In the genomic region with DNA sequence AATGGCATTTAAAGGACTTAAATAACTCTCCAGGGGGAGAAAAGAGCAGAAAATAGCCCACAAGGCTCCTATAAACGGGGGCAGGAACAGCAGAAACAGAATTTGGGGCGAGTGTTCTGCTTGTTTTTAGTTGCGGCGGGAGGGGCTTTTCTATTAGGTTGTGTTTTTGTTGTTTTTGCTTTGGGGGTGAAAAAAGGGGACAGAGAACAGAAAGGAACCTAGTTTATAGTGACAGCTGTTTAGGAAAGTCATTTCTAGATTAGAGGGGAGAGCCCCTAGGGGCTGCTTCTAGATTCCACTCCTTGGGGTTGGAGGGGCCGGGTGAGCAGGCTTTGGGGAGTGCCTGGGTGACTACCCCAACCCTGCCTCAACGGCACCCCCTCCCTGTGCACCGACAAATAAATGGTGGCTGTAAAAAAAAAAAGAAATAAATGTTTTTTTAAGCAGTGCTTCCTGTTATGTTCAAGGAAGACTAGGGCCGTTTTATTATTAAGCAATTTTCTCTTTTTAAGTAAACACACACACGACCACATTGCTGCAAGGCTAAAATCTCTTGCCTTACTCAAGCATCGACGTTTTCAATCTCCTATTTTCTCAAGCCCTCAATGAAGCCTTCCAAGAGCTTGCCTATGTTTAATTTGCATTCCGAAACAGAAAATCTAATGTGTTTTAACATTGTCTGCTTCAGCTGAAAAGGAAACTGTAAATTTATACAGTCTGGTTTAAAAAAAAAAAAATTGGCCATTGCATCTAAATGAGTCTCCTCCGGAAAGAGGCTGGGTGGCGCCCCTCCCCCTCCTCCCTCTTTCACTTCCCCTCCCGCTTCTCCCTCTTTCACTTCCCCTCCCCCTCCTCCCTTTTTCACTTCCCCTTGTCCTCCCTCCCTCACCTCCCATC, we compare ENCODE assay signal across 8 cellular contexts.
DNase-seq lines count a peak whose midpoint lies in the region; ATAC-seq and TF ChIP-seq lines count a peak whose summit lies in the region.

No MANE protein-coding gene starts in this region.

- peak overlapping the region in 1 of 2 donors; percentile 56 for H3K9ac ChIP-seq in mucosa of rectum (ENCODE audit: low read depth in 1 of 2, low read length in 2 of 2)

- peak overlapping the region; percentile 12; the same call in 1 of the 2 replicates for H3K4me3 ChIP-seq in HFF-Myc (replicated peaks; ENCODE audit: low read depth, low read length)
- peak overlapping the region; percentile 53 for H3K4me3 ChIP-seq in NB4 (ENCODE audit: low read depth, low read length)
- H3K4me3 ChIP-seq in mucosa of rectum (ENCODE audit: low read length in 2 of 2), result peak overlapping the region; percentile 51 to 59
- H3K4me3 ChIP-seq in testis, result no peak overlapping the region

- CTCF ChIA-PET in WTC11 (lab: Charles Lee), result interaction anchor here (0.6 kb wide), 1 partner anchor 29 kb away, joined by 5 read pairs; no protein-coding TSS in a partner anchor

- peak; percentile 83 for DNase-seq in NCI-H1092 treated with DMSO at 0.1 percent for 48 hours (lab: John Stamatoyannopoulos, UW)
- no peak for DNase-seq in NCI-H1092 (lab: John Stamatoyannopoulos, UW)
- no peak for DNase-seq in HFF-Myc (ENCODE audit: extremely low read depth, low read depth)
- DNase-seq in NB4 (ENCODE audit: low read depth), result peak; percentile 86
- DNase-seq in WTC11 (ENCODE audit: low spot score), result no peak
- DNase-seq in effector CD8-positive, alpha-beta T cell (lab: John Stamatoyannopoulos, UW), result peak; percentile 8
- DNase-seq in testis, result peak; percentile 46

- ATAC-seq in WTC11, result no peak

- H3K9me3 Mint-ChIP-seq in WTC11, result no peaks in the 10 kb centered on the region

- H3K4me1 ChIP-seq in mucosa of rectum (ENCODE audit: control insufficient read depth in 2 of 2, insufficient read depth in 2 of 2, low read length in 2 of 2) (peaks cover 7 to 13% of the 10 kb centered on the region in 2 donors), testis (peaks cover 4% of the 10 kb centered on the region)

- H3K27ac Mint-ChIP-seq in WTC11, result no peak overlapping the region

- no peaks in the 10 kb centered on the region for H3K36me3 ChIP-seq in mucosa of rectum (ENCODE audit: control insufficient read depth in 2 of 2, insufficient read depth in 2 of 2, low read length in 2 of 2)
- H3K36me3 ChIP-seq in testis (ENCODE audit: low read depth, missing control alignments), result no peaks in the 10 kb centered on the region

- no peaks in the 10 kb centered on the region for H3K27me3 Mint-ChIP-seq in WTC11 (ENCODE audit: low read depth)

- TF ChIP-seq POLR2A in NB4 (IDR thresholded peaks at IDR 0.05; ENCODE audit: extremely low read depth, insufficient read length), result no peak
- TF ChIP-seq POLR2A in testis (IDR thresholded peaks at IDR 0.05), result no peak

- H3K9me3 ChIP-seq in mucosa of rectum (ENCODE audit: control insufficient read depth in 2 of 2, low read length in 2 of 2) (no peaks in the 10 kb centered on the region), testis (no peaks in the 10 kb centered on the region)

- no peaks in the 10 kb centered on the region for H3K36me3 Mint-ChIP-seq in WTC11

- POLR2A ChIA-PET in WTC11 (lab: Charles Lee), result no interaction called here

- 8% methylated on average over 14 to 15 of the region's 15 CpGs for WGBS in testis, 2 donors

- H3K27me3 ChIP-seq in mucosa of rectum (ENCODE audit: control insufficient read depth in 2 of 2, insufficient read depth in 2 of 2, low read length in 2 of 2), result no peaks in the 10 kb centered on the region
- no peaks in the 10 kb centered on the region for H3K27me3 ChIP-seq in testis

- H3K27ac ChIP-seq in mucosa of rectum (ENCODE audit: low read depth in 2 of 2, low read length in 2 of 2) (peak overlapping the region; percentile 71 to 82), testis (peak overlapping the region; percentile 50 to 61)

- TF ChIP-seq CTCF in HFF-Myc (IDR thresholded peaks at IDR 0.05; ENCODE audit: low read depth, low read length, missing control alignments), result no peak
- no peak for TF ChIP-seq CTCF in NB4 (IDR thresholded peaks at IDR 0.05; ENCODE audit: low read depth, low read length)
- TF ChIP-seq CTCF in WTC11 (IDR thresholded peaks at IDR 0.05), result no peak
- TF ChIP-seq CTCF in testis (IDR thresholded peaks at IDR 0.05), result no peak

- intact Hi-C loops in testis (cut with DNase I; ENCODE audit: low total_unique reads), result no loop called here

- H3K4me1 Mint-ChIP-seq in WTC11, result peaks cover 34% of the 10 kb centered on the region

- peak overlapping the region; percentile 22 for H3K4me3 Mint-ChIP-seq in WTC11

TF ChIP-seq in WTC11, 78 proteins besides CTCF, POLR2A, EP300 and RAD21:
- no peak for TF ChIP-seq ZNF138 (CRISPR knock-in tag; conservative IDR thresholded peaks at IDR 0.05)
- no peak for TF ChIP-seq ZBTB21 (CRISPR knock-in tag; IDR thresholded peaks at IDR 0.05; ENCODE audit: borderline replicate concordance)
- TF ChIP-seq ZNF396 (CRISPR knock-in tag; IDR thresholded peaks at IDR 0.05; ENCODE audit: borderline replicate concordance), result no peak
- no peak for TF ChIP-seq ZNF512 (CRISPR knock-in tag; IDR thresholded peaks at IDR 0.05; ENCODE audit: borderline replicate concordance)
- TF ChIP-seq SMAD4 (CRISPR knock-in tag; IDR thresholded peaks at IDR 0.05), result no peak
- no peak for TF ChIP-seq CBFB (CRISPR knock-in tag; IDR thresholded peaks at IDR 0.05; ENCODE audit: low read depth)
- no peak for TF ChIP-seq CREM (CRISPR knock-in tag; IDR thresholded peaks at IDR 0.05)
- TF ChIP-seq, protein P1, sequence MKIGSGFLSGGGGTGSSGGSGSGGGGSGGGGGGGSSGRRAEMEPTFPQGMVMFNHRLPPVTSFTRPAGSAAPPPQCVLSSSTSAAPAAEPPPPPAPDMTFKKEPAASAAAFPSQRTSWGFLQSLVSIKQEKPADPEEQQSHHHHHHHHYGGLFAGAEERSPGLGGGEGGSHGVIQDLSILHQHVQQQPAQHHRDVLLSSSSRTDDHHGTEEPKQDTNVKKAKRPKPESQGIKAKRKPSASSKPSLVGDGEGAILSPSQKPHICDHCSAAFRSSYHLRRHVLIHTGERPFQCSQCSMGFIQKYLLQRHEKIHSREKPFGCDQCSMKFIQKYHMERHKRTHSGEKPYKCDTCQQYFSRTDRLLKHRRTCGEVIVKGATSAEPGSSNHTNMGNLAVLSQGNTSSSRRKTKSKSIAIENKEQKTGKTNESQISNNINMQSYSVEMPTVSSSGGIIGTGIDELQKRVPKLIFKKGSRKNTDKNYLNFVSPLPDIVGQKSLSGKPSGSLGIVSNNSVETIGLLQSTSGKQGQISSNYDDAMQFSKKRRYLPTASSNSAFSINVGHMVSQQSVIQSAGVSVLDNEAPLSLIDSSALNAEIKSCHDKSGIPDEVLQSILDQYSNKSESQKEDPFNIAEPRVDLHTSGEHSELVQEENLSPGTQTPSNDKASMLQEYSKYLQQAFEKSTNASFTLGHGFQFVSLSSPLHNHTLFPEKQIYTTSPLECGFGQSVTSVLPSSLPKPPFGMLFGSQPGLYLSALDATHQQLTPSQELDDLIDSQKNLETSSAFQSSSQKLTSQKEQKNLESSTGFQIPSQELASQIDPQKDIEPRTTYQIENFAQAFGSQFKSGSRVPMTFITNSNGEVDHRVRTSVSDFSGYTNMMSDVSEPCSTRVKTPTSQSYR (CRISPR knock-in tag; IDR thresholded peaks at IDR 0.05), result no peak
- TF ChIP-seq SMAD3 (CRISPR knock-in tag; IDR thresholded peaks at IDR 0.05; ENCODE audit: borderline replicate concordance), result no peak
- TF ChIP-seq, protein P2, sequence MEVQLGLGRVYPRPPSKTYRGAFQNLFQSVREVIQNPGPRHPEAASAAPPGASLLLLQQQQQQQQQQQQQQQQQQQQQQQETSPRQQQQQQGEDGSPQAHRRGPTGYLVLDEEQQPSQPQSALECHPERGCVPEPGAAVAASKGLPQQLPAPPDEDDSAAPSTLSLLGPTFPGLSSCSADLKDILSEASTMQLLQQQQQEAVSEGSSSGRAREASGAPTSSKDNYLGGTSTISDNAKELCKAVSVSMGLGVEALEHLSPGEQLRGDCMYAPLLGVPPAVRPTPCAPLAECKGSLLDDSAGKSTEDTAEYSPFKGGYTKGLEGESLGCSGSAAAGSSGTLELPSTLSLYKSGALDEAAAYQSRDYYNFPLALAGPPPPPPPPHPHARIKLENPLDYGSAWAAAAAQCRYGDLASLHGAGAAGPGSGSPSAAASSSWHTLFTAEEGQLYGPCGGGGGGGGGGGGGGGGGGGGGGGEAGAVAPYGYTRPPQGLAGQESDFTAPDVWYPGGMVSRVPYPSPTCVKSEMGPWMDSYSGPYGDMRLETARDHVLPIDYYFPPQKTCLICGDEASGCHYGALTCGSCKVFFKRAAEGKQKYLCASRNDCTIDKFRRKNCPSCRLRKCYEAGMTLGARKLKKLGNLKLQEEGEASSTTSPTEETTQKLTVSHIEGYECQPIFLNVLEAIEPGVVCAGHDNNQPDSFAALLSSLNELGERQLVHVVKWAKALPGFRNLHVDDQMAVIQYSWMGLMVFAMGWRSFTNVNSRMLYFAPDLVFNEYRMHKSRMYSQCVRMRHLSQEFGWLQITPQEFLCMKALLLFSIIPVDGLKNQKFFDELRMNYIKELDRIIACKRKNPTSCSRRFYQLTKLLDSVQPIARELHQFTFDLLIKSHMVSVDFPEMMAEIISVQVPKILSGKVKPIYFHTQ (CRISPR knock-in tag; IDR thresholded peaks at IDR 0.05), result no peak

Comparison
In these comparisons a context has a peak if more than half of its experiments do, and no peak if none do; other contexts are left out.
1. DNase-seq: peak in NCI-H1092 treated with DMSO at 0.1 percent for 48 hours (single experiment), NB4 (single experiment), effector CD8-positive, alpha-beta T cell (single experiment) and testis (single experiment); none in NCI-H1092 (single experiment), HFF-Myc (single experiment) and WTC11 (single experiment).
2. H3K4me3 ChIP-seq: peak in HFF-Myc (single experiment), NB4 (single experiment) and mucosa of rectum (2 of 2); none in testis (0 of 2).